10 cellular contexts compared by ENCODE assay signal in the genomic region with DNA sequence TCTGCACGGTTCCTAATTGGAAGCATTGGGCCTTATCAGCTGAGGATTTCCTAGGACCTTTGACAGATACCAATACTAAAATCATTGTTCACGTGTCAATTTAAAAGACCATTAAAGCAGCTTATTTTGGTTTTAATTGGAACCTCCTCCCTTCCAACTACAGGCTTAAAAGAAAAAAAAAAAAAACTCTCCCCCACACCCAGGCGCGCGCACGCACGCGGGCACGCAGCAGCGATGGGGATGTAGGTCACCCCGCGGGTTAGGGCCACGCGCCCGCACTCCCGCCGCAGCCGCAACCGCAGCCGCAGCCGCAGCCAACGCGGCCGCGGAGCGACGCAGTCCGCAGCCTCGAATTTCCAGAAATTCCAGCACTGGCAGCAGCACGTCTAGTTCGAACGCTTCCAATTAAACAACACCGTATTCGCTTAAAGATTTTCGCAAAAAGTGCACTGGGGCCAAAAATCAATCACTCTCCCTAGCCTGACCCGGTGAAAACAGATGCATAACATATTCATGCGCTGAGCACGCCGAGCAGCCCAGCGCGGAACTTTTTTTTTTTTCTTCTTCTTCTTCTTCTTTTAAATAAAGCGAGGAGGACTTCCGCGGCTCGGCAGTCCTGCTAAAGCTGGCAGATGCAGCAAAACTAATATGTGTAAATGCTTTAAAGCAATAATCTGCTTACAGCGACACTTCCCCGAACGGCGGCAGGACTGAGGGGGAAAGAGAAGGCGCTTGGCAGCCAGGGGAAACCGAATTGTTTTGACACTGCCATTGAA. TPM values are rescaled to one million over a fixed set of nuclear protein-coding genes. Genes with fewer than 3 reads are reported as not detected.
DNase-seq lines count a peak whose midpoint lies in the region; ATAC-seq, FAIRE-seq and TF ChIP-seq lines count a peak whose summit lies in the region.
"Had no signal": no experiment of that assay in that cellular context is flagged by ENCODE, and none has a peak within 500 bp of the region (broad histone marks: within the 10 kb centered on the region; RNA-seq: fewer than 3 reads in every experiment).

No MANE protein-coding gene starts in this region.

- H3K27ac ChIP-seq in coronary artery = no peak overlapping the region

- peaks cover 91% of the 10 kb centered on the region for H3K27me3 Mint-ChIP-seq in osteocyte (ENCODE audit: unreplicated experiment)

- peak overlapping the region; percentile 69 for H3K4me3 Mint-ChIP-seq in osteocyte (ENCODE audit: unreplicated experiment)

- in situ Hi-C loops in GM13976 (cut with MboI; ENCODE audit: low sequenced_read_pairs, unreplicated experiment) = no loop called here

- H3K4me1 Mint-ChIP-seq in osteocyte (ENCODE audit: unreplicated experiment) = peaks cover 37% of the 10 kb centered on the region

- TF ChIP-seq CTCF in GM13976 (IDR thresholded peaks at IDR 0.05; ENCODE audit: borderline replicate concordance, control extremely low read depth, extremely low read depth, insufficient read depth, missing control alignments) (peak; percentile 8), coronary artery (IDR thresholded peaks at IDR 0.05) (no peak), osteocyte (IDR thresholded peaks at IDR 0.05) (no peak)

- DNase-seq in GM13976 (ENCODE audit: low spot score) = peak; percentile 23
- DNase-seq in NOMO-1 (lab: John Stamatoyannopoulos, UW; ENCODE audit: unreplicated experiment in 2 of 2) = peak; percentile 8 to 49
- DNase-seq in coronary artery (ENCODE audit: low spot score) = no peak
- no peak for DNase-seq in osteocyte (ENCODE audit: extremely low spot score, unreplicated experiment)
- DNase-seq in activated CD4-positive, CD25-positive, alpha-beta regulatory T cell (lab: John Stamatoyannopoulos, UW) = no peak
- no peak for DNase-seq in SW 1271 (lab: John Stamatoyannopoulos, UW)
- DNase-seq in GM19239 (ENCODE audit: insufficient read length, low spot score) = no peak

- no peak for FAIRE-seq in GM19239 (lab: Jason Lieb, UNC)

- peaks cover 2% of the 10 kb centered on the region for H3K36me3 Mint-ChIP-seq in osteocyte (ENCODE audit: unreplicated experiment)

- no peaks in the 10 kb centered on the region for H3K9me3 Mint-ChIP-seq in osteocyte (ENCODE audit: unreplicated experiment)

- ATAC-seq in HG03565 (IDR thresholded peaks at IDR 0.05; ENCODE audit: unreplicated experiment) = no peak
- ATAC-seq: activated CD4-positive, CD25-positive, alpha-beta regulatory T cell treated with anti-CD3 and anti-CD28 coated beads, Interleukin-2, amount 50 U/mL, for 24 hours had no signal

- H3K27ac Mint-ChIP-seq in osteocyte (ENCODE audit: unreplicated experiment) = no peak overlapping the region

- H3K4me3 ChIP-seq in coronary artery = peak overlapping the region; percentile 42

RNA-seq across cellular contexts. Expression of gene BARHL2, which starts 13.3 kb away (rescaled TPM):
- not detected in 2 replicates for total RNA-seq in osteocyte
- total RNA-seq: glomerular endothelial cell had no signal

Comparison
In these comparisons a context has a peak if more than half of its experiments do, and no peak if none do; other contexts are left out.
1. DNase-seq: peak in GM13976 (single experiment) and NOMO-1 (2 of 2); none in coronary artery (single experiment), osteocyte (single experiment), activated CD4-positive, CD25-positive, alpha-beta regulatory T cell (0 of 4), SW 1271 (0 of 2) and GM19239 (single experiment).